18 cellular contexts compared by ENCODE assay signal in the genomic region with DNA sequence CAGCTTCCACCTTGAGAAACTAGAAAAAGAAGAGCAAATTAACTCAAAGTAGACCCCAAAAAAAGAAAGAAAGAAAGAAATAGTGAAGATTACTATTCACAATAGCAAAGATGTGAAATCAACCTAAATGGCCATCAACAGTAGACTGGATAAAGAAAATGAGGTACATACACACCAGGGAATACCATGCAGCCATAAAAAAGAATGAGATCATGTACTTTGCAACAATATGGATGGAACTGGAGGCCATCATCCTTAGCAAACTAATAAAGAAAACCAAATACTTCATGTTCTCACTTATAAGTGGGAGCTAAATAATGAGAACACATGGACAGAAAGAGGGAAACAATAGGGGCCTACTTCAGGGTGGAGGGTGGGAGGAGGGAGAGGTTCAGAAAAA. TPM values are rescaled to one million over a fixed set of nuclear protein-coding genes. Genes with fewer than 3 reads are reported as not detected.
A peak's percentile ranks its signal among the peaks of the same experiment; 100 is the strongest.
DNase-seq lines count a peak whose midpoint lies in the region; ATAC-seq and TF ChIP-seq lines count a peak whose summit lies in the region.
"Had no signal": no experiment of that assay in that cellular context is flagged by ENCODE, and none has a peak within 500 bp of the region (broad histone marks: within the 10 kb centered on the region; RNA-seq: fewer than 3 reads in every experiment).

No MANE protein-coding gene starts in this region.

- no peaks in the 10 kb centered on the region for H3K9me3 ChIP-seq in CD8-positive, alpha-beta memory T cell (ENCODE audit: low read length)
- H3K9me3 ChIP-seq in mammary epithelial cell (replicated peaks; ENCODE audit: insufficient read depth, low read length): no peaks in the 10 kb centered on the region
- H3K9me3 ChIP-seq: A549, BE2C had no signal

- H3K4me1 Mint-ChIP-seq in stimulated activated naive CD8-positive, alpha-beta T cell treated with anti-CD3 and anti-CD28 coated beads, Interleukin-15, Interleukin-2, amounts not matched to agents 100 ng/mL and 50 ng/mL, for 24 hours (ENCODE audit: low read depth): peaks cover 19% of the 10 kb centered on the region
- H3K4me1 Mint-ChIP-seq in stimulated activated naive CD8-positive, alpha-beta T cell treated with anti-CD3 and anti-CD28 coated beads, Interleukin-15, amount 100 ng/mL, for 72 hours: peaks cover 13% of the 10 kb centered on the region
- peaks cover 13 to 36% (median 15%) of the 10 kb centered on the region in 3 donors for H3K4me1 Mint-ChIP-seq in CD8-positive, alpha-beta memory T cell
- peaks cover 11% of the 10 kb centered on the region for H3K4me1 Mint-ChIP-seq in central memory CD8-positive, alpha-beta T cell
- H3K4me1 Mint-ChIP-seq: H9 had no signal

- CTCF ChIA-PET in CD8-positive, alpha-beta memory T cell (lab: Charles Lee): no interaction called here
- CTCF ChIA-PET in mammary epithelial cell (lab: Charles Lee; ENCODE audit: low non-redundant PET): no interaction called here

- no peak overlapping the region for H3K9ac ChIP-seq in mammary epithelial cell (ENCODE audit: insufficient read depth, low read length)

- H4K20me1 ChIP-seq in mammary epithelial cell (ENCODE audit: insufficient read depth, low read length): no peaks in the 10 kb centered on the region

- no peaks in the 10 kb centered on the region for H3K36me3 ChIP-seq in CD8-positive, alpha-beta memory T cell (ENCODE audit: insufficient read depth, low read length)
- no peaks in the 10 kb centered on the region for H3K36me3 ChIP-seq in mammary epithelial cell (ENCODE audit: insufficient read depth, low read length)
- H3K36me3 ChIP-seq: BE2C had no signal

- peaks cover 10% of the 10 kb centered on the region for H3K4me1 ChIP-seq in CD8-positive, alpha-beta memory T cell (ENCODE audit: insufficient read depth, low read length)
- H3K4me1 ChIP-seq in mammary epithelial cell (ENCODE audit: insufficient read depth, low read length): no peaks in the 10 kb centered on the region
- H3K4me1 ChIP-seq: A549, BE2C had no signal

- peak overlapping the region; percentile 22 for H3K27ac Mint-ChIP-seq in stimulated activated naive CD8-positive, alpha-beta T cell treated with anti-CD3 and anti-CD28 coated beads, Interleukin-15, Interleukin-2, amounts not matched to agents 100 ng/mL and 50 ng/mL, for 24 hours
- no peak overlapping the region for H3K27ac Mint-ChIP-seq in stimulated activated naive CD8-positive, alpha-beta T cell treated with anti-CD3 and anti-CD28 coated beads, Interleukin-15, amount 100 ng/mL, for 72 hours
- peak overlapping the region in 6 of 8 donors; percentile 0 to 81 (median 42) for H3K27ac Mint-ChIP-seq in CD8-positive, alpha-beta memory T cell
- H3K27ac Mint-ChIP-seq in central memory CD8-positive, alpha-beta T cell (ENCODE audit: low read depth): peak overlapping the region; percentile 31
- H3K27ac Mint-ChIP-seq: H9, IgD-negative memory B cell had no signal

- H3K4me2 ChIP-seq in mammary epithelial cell (ENCODE audit: insufficient read depth, low read depth, low read length): no peak overlapping the region
- H3K4me2 ChIP-seq: A549 had no signal

- ATAC-seq in stimulated activated naive CD8-positive, alpha-beta T cell treated with anti-CD3 and anti-CD28 coated beads, Interleukin-15, amount 100 ng/mL, for 72 hours: no peak
- no peak for ATAC-seq in central memory CD8-positive, alpha-beta T cell (replicated peaks; ENCODE audit: extremely low read depth, poor library complexity, severe bottlenecking)
- ATAC-seq in HG03432 (IDR thresholded peaks at IDR 0.05; ENCODE audit: unreplicated experiment): no peak
- ATAC-seq: A549 had no signal

- no peak overlapping the region for H3K4me3 Mint-ChIP-seq in stimulated activated naive CD8-positive, alpha-beta T cell treated with anti-CD3 and anti-CD28 coated beads, Interleukin-15, Interleukin-2, amounts not matched to agents 100 ng/mL and 50 ng/mL, for 24 hours
- no peak overlapping the region for H3K4me3 Mint-ChIP-seq in stimulated activated naive CD8-positive, alpha-beta T cell treated with anti-CD3 and anti-CD28 coated beads, Interleukin-15, amount 100 ng/mL, for 72 hours
- H3K4me3 Mint-ChIP-seq in CD8-positive, alpha-beta memory T cell: no peak overlapping the region
- H3K4me3 Mint-ChIP-seq in central memory CD8-positive, alpha-beta T cell: no peak overlapping the region
- H3K4me3 Mint-ChIP-seq: H9, IgD-negative memory B cell had no signal

- no peak overlapping the region for H3K27ac ChIP-seq in CD8-positive, alpha-beta memory T cell (ENCODE audit: low read depth, low read length)
- no peak overlapping the region for H3K27ac ChIP-seq in mammary epithelial cell (ENCODE audit: insufficient read depth, low read depth, low read length)
- H3K27ac ChIP-seq: A549, C4-2B had no signal

- H3K27me3 ChIP-seq in CD8-positive, alpha-beta memory T cell (ENCODE audit: insufficient read depth, low read length, poor library complexity, severe bottlenecking): no peaks in the 10 kb centered on the region
- H3K27me3 ChIP-seq in mammary epithelial cell (ENCODE audit: insufficient read depth, low read length): no peaks in the 10 kb centered on the region

- no peaks in the 10 kb centered on the region for H3K9me3 Mint-ChIP-seq in stimulated activated naive CD8-positive, alpha-beta T cell treated with anti-CD3 and anti-CD28 coated beads, Interleukin-15, Interleukin-2, amounts not matched to agents 100 ng/mL and 50 ng/mL, for 24 hours
- peaks cover 9% of the 10 kb centered on the region in 2 donors for H3K9me3 Mint-ChIP-seq in stimulated activated naive CD8-positive, alpha-beta T cell treated with anti-CD3 and anti-CD28 coated beads, Interleukin-15, amount 100 ng/mL, for 72 hours
- no peaks in the 10 kb centered on the region for H3K9me3 Mint-ChIP-seq in CD8-positive, alpha-beta memory T cell
- H3K9me3 Mint-ChIP-seq in central memory CD8-positive, alpha-beta T cell: no peaks in the 10 kb centered on the region
- H3K9me3 Mint-ChIP-seq: IgD-negative memory B cell had no signal

- no peak for TF ChIP-seq CTCF in mammary epithelial cell (conservative IDR thresholded peaks at IDR 0.05 in 1 of 2, IDR thresholded peaks at IDR 0.05 in 1 of 2; ENCODE audit: extremely low read depth in 1 of 2, insufficient read depth in 1 of 2, low read depth in 1 of 2, low read length in 2 of 2)

- BruUV-seq in mammary epithelial cell (replicated peaks; lab: Mats Ljungman, UMichigan): no TSS peak

- no peak overlapping the region for H3K4me3 ChIP-seq in CD8-positive, alpha-beta memory T cell (ENCODE audit: low read length)
- no peak overlapping the region for H3K4me3 ChIP-seq in mammary epithelial cell (replicated peaks in 1 of 3; ENCODE audit: insufficient read depth in 1 of 3, low read depth in 2 of 3, low read length in 3 of 3)
- H3K4me3 ChIP-seq: A549 had no signal

- intact Hi-C loops in mammary epithelial cell (cut with micrococcal nuclease): no loop called here

- H3K36me3 Mint-ChIP-seq in stimulated activated naive CD8-positive, alpha-beta T cell treated with anti-CD3 and anti-CD28 coated beads, Interleukin-15, Interleukin-2, amounts not matched to agents 100 ng/mL and 50 ng/mL, for 24 hours (ENCODE audit: low read depth): peaks cover 3% of the 10 kb centered on the region
- peaks cover 0 to 9% (median 5%) of the 10 kb centered on the region in 3 donors for H3K36me3 Mint-ChIP-seq in CD8-positive, alpha-beta memory T cell
- peaks cover 3% of the 10 kb centered on the region for H3K36me3 Mint-ChIP-seq in central memory CD8-positive, alpha-beta T cell (ENCODE audit: insufficient read depth)
- H3K36me3 Mint-ChIP-seq: IgD-negative memory B cell had no signal

- no peak for DNase-seq in stimulated activated naive CD8-positive, alpha-beta T cell treated with anti-CD3 and anti-CD28 coated beads, Interleukin-15, amount 100 ng/mL, for 72 hours
- DNase-seq in CD8-positive, alpha-beta memory T cell: no peak
- DNase-seq in central memory CD8-positive, alpha-beta T cell (ENCODE audit: low spot score in 2 of 2): no peak
- DNase-seq in NCI-H226: no peak
- DNase-seq in mammary epithelial cell: no peak
- DNase-seq: BE2C, DMS153, DMS79 treated with DMSO at 0.1 percent for 48 hours, EL, GOT3, H9 had no signal

- H3K27me3 Mint-ChIP-seq in stimulated activated naive CD8-positive, alpha-beta T cell treated with anti-CD3 and anti-CD28 coated beads, Interleukin-15, Interleukin-2, amounts not matched to agents 100 ng/mL and 50 ng/mL, for 24 hours: no peaks in the 10 kb centered on the region
- no peaks in the 10 kb centered on the region for H3K27me3 Mint-ChIP-seq in stimulated activated naive CD8-positive, alpha-beta T cell treated with anti-CD3 and anti-CD28 coated beads, Interleukin-15, amount 100 ng/mL, for 72 hours
- H3K27me3 Mint-ChIP-seq in CD8-positive, alpha-beta memory T cell: no peaks in the 10 kb centered on the region
- no peaks in the 10 kb centered on the region for H3K27me3 Mint-ChIP-seq in central memory CD8-positive, alpha-beta T cell
- H3K27me3 Mint-ChIP-seq: IgD-negative memory B cell had no signal

- dilution Hi-C loops in mammary epithelial cell (cut with HindIII; ENCODE audit: low sequenced_read_pairs): no loop called here

- H3K79me2 ChIP-seq in mammary epithelial cell (ENCODE audit: insufficient read depth, low read length): no peaks in the 10 kb centered on the region

- H2AFZ ChIP-seq in mammary epithelial cell (ENCODE audit: low read depth, low read length): no peak overlapping the region

- POLR2A ChIA-PET in CD8-positive, alpha-beta memory T cell (lab: Charles Lee): interaction anchor here (0.6 to 0.8 kb wide), 2 partner anchors 16 to 505 kb away, joined by 3 read pairs; partner anchors contain the start of gene CD3G

- in situ Hi-C loops in mammary epithelial cell (cut with MboI; ENCODE audit: low sequenced_read_pairs in 2 of 2): no loop called here

RNA-seq across cellular contexts. Expression of gene CD3D, which starts 13.8 kb away (rescaled TPM):
- 100 to 1,000 TPM; 426 to 438 TPM for total RNA-seq in CD8-positive, alpha-beta memory T cell
- polyA plus RNA-seq in CD8-positive, alpha-beta memory T cell: 1,253 TPM
- not detected for total RNA-seq in mammary epithelial cell
- polyA plus RNA-seq in mammary epithelial cell: not detected
- polyA minus RNA-seq in mammary epithelial cell: not detected
- total RNA-seq: H9 had no signal
- polyA plus RNA-seq: A549, AG04450 had no signal

RNA-seq across cellular contexts. Expression of gene CD3G, which starts 15.4 kb away (rescaled TPM):
- total RNA-seq in CD8-positive, alpha-beta memory T cell: 100 to 1,000 TPM; 167 to 170 TPM
- 414 TPM for polyA plus RNA-seq in CD8-positive, alpha-beta memory T cell
- total RNA-seq in mammary epithelial cell: not detected
- polyA plus RNA-seq in mammary epithelial cell: not detected
- polyA minus RNA-seq in mammary epithelial cell: not detected
- total RNA-seq: H9, HT1080 had no signal
- polyA plus RNA-seq: A549, AG04450 had no signal

RNA-seq across cellular contexts. Expression of gene CD3E, which starts 24.2 kb away (rescaled TPM):
- total RNA-seq in CD8-positive, alpha-beta memory T cell: 100 to 1,000 TPM; 534 to 541 TPM
- 1,158 TPM for polyA plus RNA-seq in CD8-positive, alpha-beta memory T cell
- not detected for total RNA-seq in mammary epithelial cell
- polyA plus RNA-seq in mammary epithelial cell: not detected
- not detected for polyA minus RNA-seq in mammary epithelial cell
- total RNA-seq: H9 had no signal
- polyA plus RNA-seq: A549, AG04450 had no signal

RNA-seq across cellular contexts. Expression of gene UBE4A, which starts 30.7 kb away (rescaled TPM):
- total RNA-seq in CD8-positive, alpha-beta memory T cell: 10 to 100 TPM; 55.9 to 56.8 TPM
- polyA plus RNA-seq in CD8-positive, alpha-beta memory T cell: 27.8 TPM
- 10 to 100 TPM; 31.9 to 54.3 TPM for total RNA-seq in mammary epithelial cell
- polyA plus RNA-seq in mammary epithelial cell: 9.4 TPM
- polyA minus RNA-seq in mammary epithelial cell: 73.2 TPM

Comparison
In these comparisons a context has a peak if more than half of its experiments do, and no peak if none do; other contexts are left out.
1. H3K27ac Mint-ChIP-seq: peak in stimulated activated naive CD8-positive, alpha-beta T cell treated with anti-CD3 and anti-CD28 coated beads, Interleukin-15, Interleukin-2, amounts not matched to agents 100 ng/mL and 50 ng/mL, for 24 hours (single experiment), CD8-positive, alpha-beta memory T cell (6 of 8) and central memory CD8-positive, alpha-beta T cell (single experiment); none in stimulated activated naive CD8-positive, alpha-beta T cell treated with anti-CD3 and anti-CD28 coated beads, Interleukin-15, amount 100 ng/mL, for 72 hours (0 of 2).
2. RNA of gene CD3D, which starts 13.8 kb away (total RNA-seq): 426 to 438 TPM in CD8-positive, alpha-beta memory T cell; not detected in mammary epithelial cell; every median in the first group is over 100 times any median in the second.
3. RNA of gene CD3G, which starts 15.4 kb away (total RNA-seq): 167 to 170 TPM in CD8-positive, alpha-beta memory T cell; not detected in mammary epithelial cell; every median in the first group is over 100 times any median in the second.
4. RNA of gene CD3E, which starts 24.2 kb away (total RNA-seq): 534 to 541 TPM in CD8-positive, alpha-beta memory T cell; not detected in mammary epithelial cell; every median in the first group is over 100 times any median in the second.